Comparison of ENCODE assay signal across 9 cellular contexts in genomic region chr21:38112219-38112789, GRCh38.
"Had no signal": no experiment of that assay in that cellular context is flagged by ENCODE, and none has a peak within 500 bp of the region (broad histone marks: within the 10 kb centered on the region; RNA-seq: fewer than 3 reads in every experiment).

No MANE protein-coding gene starts in this region.

- H3K36me3 Mint-ChIP-seq: IgD-negative memory B cell had no signal

- H3K9ac ChIP-seq: GM23248 had no signal

- FAIRE-seq: HepG2 had no signal

- H3K4me3 ChIP-seq: GM23248, HAP-1 had no signal

- H3K4me3 Mint-ChIP-seq: HFFc6, IgD-negative memory B cell had no signal

- DNase-seq: GM23248, GOT3, H7, HFFc6 had no signal

- H2AFZ ChIP-seq: GM23248 had no signal

- H3K36me3 ChIP-seq: HAP-1 had no signal

- H3K27me3 Mint-ChIP-seq: IgD-negative memory B cell had no signal

- H3K27ac Mint-ChIP-seq: HFFc6, IgD-negative memory B cell had no signal

- H3K4me1 Mint-ChIP-seq: IgD-negative memory B cell had no signal

- H3K9me3 Mint-ChIP-seq: HFFc6 had no signal

- ATAC-seq: HCT116, HepG2 had no signal

- H3K27ac ChIP-seq: GM23248, HL-60 had no signal

- H3K4me1 ChIP-seq: HAP-1 had no signal
